1 cellular context compared by ENCODE assay signal in the genomic region with DNA sequence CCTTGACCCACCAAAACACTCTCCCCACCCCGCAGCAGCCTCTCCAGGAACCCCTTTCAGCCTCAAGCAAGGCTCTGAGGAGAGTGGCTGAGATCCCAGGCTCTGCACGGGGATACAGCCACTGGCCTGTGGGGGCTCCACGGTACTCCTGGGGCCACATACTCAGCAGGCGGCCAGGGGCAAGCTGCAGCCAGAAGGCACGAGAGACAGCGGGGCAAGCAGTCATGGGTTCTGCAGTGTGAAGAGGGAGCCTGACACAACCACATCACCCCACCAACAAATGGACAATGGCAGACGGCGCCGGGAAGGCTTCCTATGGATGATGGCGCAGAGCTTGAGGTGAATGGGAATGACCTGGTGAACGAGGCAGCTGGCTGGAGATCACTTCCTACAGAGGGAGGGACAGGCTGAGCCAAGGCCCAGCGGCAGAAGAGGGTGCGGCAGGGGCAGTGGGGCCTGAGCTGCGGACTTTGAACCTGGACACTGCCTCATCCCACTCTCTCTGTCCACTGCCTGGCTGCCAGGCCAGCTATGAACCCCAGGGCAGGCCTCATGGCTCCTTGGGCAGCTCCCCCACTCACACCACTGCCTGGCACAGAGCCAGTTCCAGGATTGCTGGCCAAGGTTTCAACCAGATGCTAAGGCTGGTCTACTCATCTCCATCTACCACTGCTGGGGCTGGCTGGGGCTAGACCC.
TF ChIP-seq lines count a peak whose summit lies in the region.

No MANE protein-coding gene starts in this region.

TF ChIP-seq in HepG2, 621 proteins besides CTCF, POLR2A, EP300 and RAD21 (continued from another document and continues in another):
- TF ChIP-seq, protein P1, sequence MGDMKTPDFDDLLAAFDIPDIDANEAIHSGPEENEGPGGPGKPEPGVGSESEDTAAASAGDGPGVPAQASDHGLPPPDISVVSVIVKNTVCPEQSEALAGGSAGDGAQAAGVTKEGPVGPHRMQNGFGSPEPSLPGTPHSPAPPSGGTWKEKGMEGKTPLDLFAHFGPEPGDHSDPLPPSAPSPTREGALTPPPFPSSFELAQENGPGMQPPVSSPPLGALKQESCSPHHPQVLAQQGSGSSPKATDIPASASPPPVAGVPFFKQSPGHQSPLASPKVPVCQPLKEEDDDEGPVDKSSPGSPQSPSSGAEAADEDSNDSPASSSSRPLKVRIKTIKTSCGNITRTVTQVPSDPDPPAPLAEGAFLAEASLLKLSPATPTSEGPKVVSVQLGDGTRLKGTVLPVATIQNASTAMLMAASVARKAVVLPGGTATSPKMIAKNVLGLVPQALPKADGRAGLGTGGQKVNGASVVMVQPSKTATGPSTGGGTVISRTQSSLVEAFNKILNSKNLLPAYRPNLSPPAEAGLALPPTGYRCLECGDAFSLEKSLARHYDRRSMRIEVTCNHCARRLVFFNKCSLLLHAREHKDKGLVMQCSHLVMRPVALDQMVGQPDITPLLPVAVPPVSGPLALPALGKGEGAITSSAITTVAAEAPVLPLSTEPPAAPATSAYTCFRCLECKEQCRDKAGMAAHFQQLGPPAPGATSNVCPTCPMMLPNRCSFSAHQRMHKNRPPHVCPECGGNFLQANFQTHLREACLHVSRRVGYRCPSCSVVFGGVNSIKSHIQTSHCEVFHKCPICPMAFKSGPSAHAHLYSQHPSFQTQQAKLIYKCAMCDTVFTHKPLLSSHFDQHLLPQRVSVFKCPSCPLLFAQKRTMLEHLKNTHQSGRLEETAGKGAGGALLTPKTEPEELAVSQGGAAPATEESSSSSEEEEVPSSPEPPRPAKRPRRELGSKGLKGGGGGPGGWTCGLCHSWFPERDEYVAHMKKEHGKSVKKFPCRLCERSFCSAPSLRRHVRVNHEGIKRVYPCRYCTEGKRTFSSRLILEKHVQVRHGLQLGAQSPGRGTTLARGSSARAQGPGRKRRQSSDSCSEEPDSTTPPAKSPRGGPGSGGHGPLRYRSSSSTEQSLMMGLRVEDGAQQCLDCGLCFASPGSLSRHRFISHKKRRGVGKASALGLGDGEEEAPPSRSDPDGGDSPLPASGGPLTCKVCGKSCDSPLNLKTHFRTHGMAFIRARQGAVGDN (CRISPR knock-in tag; IDR thresholded peaks at IDR 0.05) = peak; percentile 98
- TF ChIP-seq ZBTB3 (CRISPR knock-in tag; IDR thresholded peaks at IDR 0.05; ENCODE audit: borderline replicate concordance, low read depth) (no peak), SRY (CRISPR knock-in tag; IDR thresholded peaks at IDR 0.05) (no peak), RARA (CRISPR knock-in tag; IDR thresholded peaks at IDR 0.05) (peak; percentile 84), ZFYVE20 (CRISPR knock-in tag; IDR thresholded peaks at IDR 0.05; ENCODE audit: borderline replicate concordance, low read depth) (no peak), HOXA5 (CRISPR knock-in tag; IDR thresholded peaks at IDR 0.05) (peak; percentile 83), IKZF4 (CRISPR knock-in tag; IDR thresholded peaks at IDR 0.05; ENCODE audit: borderline replicate concordance, low read depth, not compliant biosample characterization) (no peak), ZNF101 (CRISPR knock-in tag; IDR thresholded peaks at IDR 0.05; ENCODE audit: borderline replicate concordance, low read depth) (no peak), MBD4 (IDR thresholded peaks at IDR 0.05; ENCODE audit: borderline replicate concordance, low read length) (no peak), ZNF577 (CRISPR knock-in tag; IDR thresholded peaks at IDR 0.05; ENCODE audit: borderline replicate concordance, low read depth) (no peak), ZNF124 (CRISPR knock-in tag; IDR thresholded peaks at IDR 0.05) (peak; percentile 82; the same call in 1 of the 2 replicates), ZNF558 (CRISPR knock-in tag; IDR thresholded peaks at IDR 0.05; ENCODE audit: borderline replicate concordance) (no peak), FOXA1 (IDR thresholded peaks at IDR 0.05) (no peak), FOXA1 (CRISPR knock-in tag; IDR thresholded peaks at IDR 0.05) (peak; percentile 35; the same call in 1 of the 2 replicates), ETV6 (CRISPR knock-in tag; conservative IDR thresholded peaks at IDR 0.05) (no peak), ZNF644 (CRISPR knock-in tag; IDR thresholded peaks at IDR 0.05; ENCODE audit: low read depth) (peak; percentile 93), PPARG (CRISPR knock-in tag; conservative IDR thresholded peaks at IDR 0.05) (no peak), KLF13 (CRISPR knock-in tag; IDR thresholded peaks at IDR 0.05) (0 out of 2 replicates have a peak, but pooled peaks have one; percentile 31), YY1 (IDR thresholded peaks at IDR 0.05; ENCODE audit: insufficient read depth, insufficient replicate concordance, low read depth, low read length) (peak; percentile 71), MTF1 (CRISPR knock-in tag; IDR thresholded peaks at IDR 0.05) (no peak), HES4 (CRISPR knock-in tag; IDR thresholded peaks at IDR 0.05; ENCODE audit: borderline replicate concordance) (no peak), ZNF3 (CRISPR knock-in tag; IDR thresholded peaks at IDR 0.05) (no peak), NCOR1 (IDR thresholded peaks at IDR 0.05; ENCODE audit: borderline replicate concordance, low read length) (peak; percentile 67; the same call in 1 of the 2 replicates), ZNF20 (CRISPR knock-in tag; IDR thresholded peaks at IDR 0.05) (no peak), BRD4 (CRISPR knock-in tag; IDR thresholded peaks at IDR 0.05) (0 out of 2 replicates have a peak, but pooled peaks have one; percentile 22), ZNF552 (CRISPR knock-in tag; IDR thresholded peaks at IDR 0.05; ENCODE audit: borderline replicate concordance) (peak; percentile 93), CAMTA2 (CRISPR knock-in tag; IDR thresholded peaks at IDR 0.05; ENCODE audit: borderline replicate concordance) (no peak), KLF11 (CRISPR knock-in tag; IDR thresholded peaks at IDR 0.05) (no peak; the same call in 1 of the 2 replicates), HHEX (CRISPR knock-in tag; IDR thresholded peaks at IDR 0.05) (peak; percentile 54; the same call in 1 of the 2 replicates), TGIF2 (CRISPR knock-in tag; IDR thresholded peaks at IDR 0.05) (peak; percentile 56), ZSCAN9 (CRISPR knock-in tag; IDR thresholded peaks at IDR 0.05; ENCODE audit: borderline replicate concordance) (0 out of 2 replicates have a peak, but pooled peaks have one; percentile 57), ZNF335 (CRISPR knock-in tag; IDR thresholded peaks at IDR 0.05) (peak; percentile 82), FIP1L1 (IDR thresholded peaks at IDR 0.05; ENCODE audit: borderline replicate concordance, insufficient read depth, low read depth, low read length) (no peak)
- TF ChIP-seq, protein P2, sequence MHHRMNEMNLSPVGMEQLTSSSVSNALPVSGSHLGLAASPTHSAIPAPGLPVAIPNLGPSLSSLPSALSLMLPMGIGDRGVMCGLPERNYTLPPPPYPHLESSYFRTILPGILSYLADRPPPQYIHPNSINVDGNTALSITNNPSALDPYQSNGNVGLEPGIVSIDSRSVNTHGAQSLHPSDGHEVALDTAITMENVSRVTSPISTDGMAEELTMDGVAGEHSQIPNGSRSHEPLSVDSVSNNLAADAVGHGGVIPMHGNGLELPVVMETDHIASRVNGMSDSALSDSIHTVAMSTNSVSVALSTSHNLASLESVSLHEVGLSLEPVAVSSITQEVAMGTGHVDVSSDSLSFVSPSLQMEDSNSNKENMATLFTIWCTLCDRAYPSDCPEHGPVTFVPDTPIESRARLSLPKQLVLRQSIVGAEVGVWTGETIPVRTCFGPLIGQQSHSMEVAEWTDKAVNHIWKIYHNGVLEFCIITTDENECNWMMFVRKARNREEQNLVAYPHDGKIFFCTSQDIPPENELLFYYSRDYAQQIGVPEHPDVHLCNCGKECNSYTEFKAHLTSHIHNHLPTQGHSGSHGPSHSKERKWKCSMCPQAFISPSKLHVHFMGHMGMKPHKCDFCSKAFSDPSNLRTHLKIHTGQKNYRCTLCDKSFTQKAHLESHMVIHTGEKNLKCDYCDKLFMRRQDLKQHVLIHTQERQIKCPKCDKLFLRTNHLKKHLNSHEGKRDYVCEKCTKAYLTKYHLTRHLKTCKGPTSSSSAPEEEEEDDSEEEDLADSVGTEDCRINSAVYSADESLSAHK (CRISPR knock-in tag; IDR thresholded peaks at IDR 0.05; ENCODE audit: borderline replicate concordance) = no peak
- TF ChIP-seq, protein P3, sequence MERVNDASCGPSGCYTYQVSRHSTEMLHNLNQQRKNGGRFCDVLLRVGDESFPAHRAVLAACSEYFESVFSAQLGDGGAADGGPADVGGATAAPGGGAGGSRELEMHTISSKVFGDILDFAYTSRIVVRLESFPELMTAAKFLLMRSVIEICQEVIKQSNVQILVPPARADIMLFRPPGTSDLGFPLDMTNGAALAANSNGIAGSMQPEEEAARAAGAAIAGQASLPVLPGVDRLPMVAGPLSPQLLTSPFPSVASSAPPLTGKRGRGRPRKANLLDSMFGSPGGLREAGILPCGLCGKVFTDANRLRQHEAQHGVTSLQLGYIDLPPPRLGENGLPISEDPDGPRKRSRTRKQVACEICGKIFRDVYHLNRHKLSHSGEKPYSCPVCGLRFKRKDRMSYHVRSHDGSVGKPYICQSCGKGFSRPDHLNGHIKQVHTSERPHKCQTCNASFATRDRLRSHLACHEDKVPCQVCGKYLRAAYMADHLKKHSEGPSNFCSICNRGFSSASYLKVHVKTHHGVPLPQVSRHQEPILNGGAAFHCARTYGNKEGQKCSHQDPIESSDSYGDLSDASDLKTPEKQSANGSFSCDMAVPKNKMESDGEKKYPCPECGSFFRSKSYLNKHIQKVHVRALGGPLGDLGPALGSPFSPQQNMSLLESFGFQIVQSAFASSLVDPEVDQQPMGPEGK (CRISPR knock-in tag; IDR thresholded peaks at IDR 0.05) = peak; percentile 89
- TF ChIP-seq, protein P4, sequence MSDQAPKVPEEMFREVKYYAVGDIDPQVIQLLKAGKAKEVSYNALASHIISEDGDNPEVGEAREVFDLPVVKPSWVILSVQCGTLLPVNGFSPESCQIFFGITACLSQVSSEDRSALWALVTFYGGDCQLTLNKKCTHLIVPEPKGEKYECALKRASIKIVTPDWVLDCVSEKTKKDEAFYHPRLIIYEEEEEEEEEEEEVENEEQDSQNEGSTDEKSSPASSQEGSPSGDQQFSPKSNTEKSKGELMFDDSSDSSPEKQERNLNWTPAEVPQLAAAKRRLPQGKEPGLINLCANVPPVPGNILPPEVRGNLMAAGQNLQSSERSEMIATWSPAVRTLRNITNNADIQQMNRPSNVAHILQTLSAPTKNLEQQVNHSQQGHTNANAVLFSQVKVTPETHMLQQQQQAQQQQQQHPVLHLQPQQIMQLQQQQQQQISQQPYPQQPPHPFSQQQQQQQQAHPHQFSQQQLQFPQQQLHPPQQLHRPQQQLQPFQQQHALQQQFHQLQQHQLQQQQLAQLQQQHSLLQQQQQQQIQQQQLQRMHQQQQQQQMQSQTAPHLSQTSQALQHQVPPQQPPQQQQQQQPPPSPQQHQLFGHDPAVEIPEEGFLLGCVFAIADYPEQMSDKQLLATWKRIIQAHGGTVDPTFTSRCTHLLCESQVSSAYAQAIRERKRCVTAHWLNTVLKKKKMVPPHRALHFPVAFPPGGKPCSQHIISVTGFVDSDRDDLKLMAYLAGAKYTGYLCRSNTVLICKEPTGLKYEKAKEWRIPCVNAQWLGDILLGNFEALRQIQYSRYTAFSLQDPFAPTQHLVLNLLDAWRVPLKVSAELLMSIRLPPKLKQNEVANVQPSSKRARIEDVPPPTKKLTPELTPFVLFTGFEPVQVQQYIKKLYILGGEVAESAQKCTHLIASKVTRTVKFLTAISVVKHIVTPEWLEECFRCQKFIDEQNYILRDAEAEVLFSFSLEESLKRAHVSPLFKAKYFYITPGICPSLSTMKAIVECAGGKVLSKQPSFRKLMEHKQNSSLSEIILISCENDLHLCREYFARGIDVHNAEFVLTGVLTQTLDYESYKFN (CRISPR knock-in tag; conservative IDR thresholded peaks at IDR 0.05) = peak; percentile 93
- TF ChIP-seq, protein P5, sequence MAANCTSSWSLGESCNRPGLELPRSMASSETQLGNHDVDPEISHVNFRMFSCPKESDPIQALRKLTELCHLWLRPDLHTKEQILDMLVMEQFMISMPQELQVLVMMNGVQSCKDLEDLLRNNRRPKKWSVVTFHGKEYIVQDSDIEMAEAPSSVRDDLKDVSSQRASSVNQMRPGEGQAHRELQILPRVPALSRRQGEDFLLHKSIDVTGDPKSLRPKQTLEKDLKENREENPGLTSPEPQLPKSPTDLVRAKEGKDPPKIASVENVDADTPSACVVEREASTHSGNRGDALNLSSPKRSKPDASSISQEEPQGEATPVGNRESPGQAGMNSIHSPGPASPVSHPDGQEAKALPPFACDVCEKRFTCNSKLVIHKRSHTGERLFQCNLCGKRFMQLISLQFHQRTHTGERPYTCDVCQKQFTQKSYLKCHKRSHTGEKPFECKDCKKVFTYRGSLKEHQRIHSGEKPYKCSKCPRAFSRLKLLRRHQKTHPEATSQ (CRISPR knock-in tag; IDR thresholded peaks at IDR 0.05; ENCODE audit: borderline replicate concordance) = peak; percentile 24; the same call in 1 of the 2 replicates
- TF ChIP-seq, protein P6, sequence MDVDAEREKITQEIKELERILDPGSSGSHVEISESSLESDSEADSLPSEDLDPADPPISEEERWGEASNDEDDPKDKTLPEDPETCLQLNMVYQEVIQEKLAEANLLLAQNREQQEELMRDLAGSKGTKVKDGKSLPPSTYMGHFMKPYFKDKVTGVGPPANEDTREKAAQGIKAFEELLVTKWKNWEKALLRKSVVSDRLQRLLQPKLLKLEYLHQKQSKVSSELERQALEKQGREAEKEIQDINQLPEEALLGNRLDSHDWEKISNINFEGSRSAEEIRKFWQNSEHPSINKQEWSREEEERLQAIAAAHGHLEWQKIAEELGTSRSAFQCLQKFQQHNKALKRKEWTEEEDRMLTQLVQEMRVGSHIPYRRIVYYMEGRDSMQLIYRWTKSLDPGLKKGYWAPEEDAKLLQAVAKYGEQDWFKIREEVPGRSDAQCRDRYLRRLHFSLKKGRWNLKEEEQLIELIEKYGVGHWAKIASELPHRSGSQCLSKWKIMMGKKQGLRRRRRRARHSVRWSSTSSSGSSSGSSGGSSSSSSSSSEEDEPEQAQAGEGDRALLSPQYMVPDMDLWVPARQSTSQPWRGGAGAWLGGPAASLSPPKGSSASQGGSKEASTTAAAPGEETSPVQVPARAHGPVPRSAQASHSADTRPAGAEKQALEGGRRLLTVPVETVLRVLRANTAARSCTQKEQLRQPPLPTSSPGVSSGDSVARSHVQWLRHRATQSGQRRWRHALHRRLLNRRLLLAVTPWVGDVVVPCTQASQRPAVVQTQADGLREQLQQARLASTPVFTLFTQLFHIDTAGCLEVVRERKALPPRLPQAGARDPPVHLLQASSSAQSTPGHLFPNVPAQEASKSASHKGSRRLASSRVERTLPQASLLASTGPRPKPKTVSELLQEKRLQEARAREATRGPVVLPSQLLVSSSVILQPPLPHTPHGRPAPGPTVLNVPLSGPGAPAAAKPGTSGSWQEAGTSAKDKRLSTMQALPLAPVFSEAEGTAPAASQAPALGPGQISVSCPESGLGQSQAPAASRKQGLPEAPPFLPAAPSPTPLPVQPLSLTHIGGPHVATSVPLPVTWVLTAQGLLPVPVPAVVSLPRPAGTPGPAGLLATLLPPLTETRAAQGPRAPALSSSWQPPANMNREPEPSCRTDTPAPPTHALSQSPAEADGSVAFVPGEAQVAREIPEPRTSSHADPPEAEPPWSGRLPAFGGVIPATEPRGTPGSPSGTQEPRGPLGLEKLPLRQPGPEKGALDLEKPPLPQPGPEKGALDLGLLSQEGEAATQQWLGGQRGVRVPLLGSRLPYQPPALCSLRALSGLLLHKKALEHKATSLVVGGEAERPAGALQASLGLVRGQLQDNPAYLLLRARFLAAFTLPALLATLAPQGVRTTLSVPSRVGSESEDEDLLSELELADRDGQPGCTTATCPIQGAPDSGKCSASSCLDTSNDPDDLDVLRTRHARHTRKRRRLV (CRISPR knock-in tag; IDR thresholded peaks at IDR 0.05) = peak; percentile 88; the same call in 1 of the 2 replicates
